In the genomic region with DNA sequence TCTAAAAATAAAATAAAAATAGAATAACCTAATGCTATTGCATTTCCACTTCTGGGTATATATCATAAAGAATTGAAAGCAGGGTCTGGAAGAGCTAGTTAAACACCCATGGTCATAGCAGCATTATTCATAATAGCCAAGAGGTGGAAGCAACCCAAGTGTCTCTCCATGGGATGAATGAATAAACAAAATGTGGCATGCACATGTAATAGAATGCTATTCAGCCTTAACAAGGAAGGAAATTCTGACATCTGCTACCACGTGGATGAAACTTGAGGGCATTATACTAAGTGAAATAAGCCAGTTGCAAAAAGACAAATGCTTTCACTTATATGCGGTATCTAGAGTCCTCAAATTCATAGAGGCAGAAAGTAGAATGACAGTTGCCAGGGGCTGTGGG, we compare ENCODE assay signal across 18 cellular contexts.
A peak's percentile ranks its signal among the peaks of the same experiment; 100 is the strongest.
DNase-seq lines count a peak whose midpoint lies in the region; ATAC-seq and TF ChIP-seq lines count a peak whose summit lies in the region.
"Had no signal": no experiment of that assay in that cellular context is flagged by ENCODE, and none has a peak within 500 bp of the region (broad histone marks: within the 10 kb centered on the region; RNA-seq: fewer than 3 reads in every experiment).

No MANE protein-coding gene starts in this region.

- no CpG with 5 or more reads among the region's 2 CpGs for WGBS in IMR-90 (ENCODE audit: extremely low coverage in 2 of 2, insufficient read length in 1 of 2), 2 experiments
- WGBS in heart right ventricle, 2 donors, result 73 to 86% methylated on average over 2 of the region's 2 CpGs

- H3K36me3 ChIP-seq in IMR-90 (ENCODE audit: control insufficient read depth, insufficient read depth, low read length) (peaks cover 1% of the 10 kb centered on the region; the same call in 1 of the 2 replicates), heart right ventricle (peaks cover 0 to 4% (median 0%) of the 10 kb centered on the region in 9 donors)
- H3K36me3 ChIP-seq: left lung had no signal

- H3K27me3 ChIP-seq in IMR-90 (ENCODE audit: control insufficient read depth, insufficient read depth, low read length) (no peaks in the 10 kb centered on the region), heart right ventricle (no peaks in the 10 kb centered on the region)
- H3K27me3 ChIP-seq: left lung had no signal

- H3K4me2 ChIP-seq in IMR-90 (ENCODE audit: low read depth, low read length), result no peak overlapping the region

- H4K5ac ChIP-seq in IMR-90 (ENCODE audit: low read depth, low read length), result no peak overlapping the region

- H2AK5ac ChIP-seq in IMR-90 (ENCODE audit: low read depth, low read length), result no peak overlapping the region

- no peaks in the 10 kb centered on the region for H3K27me3 Mint-ChIP-seq in activated CD8-positive, alpha-beta memory T cell treated with anti-CD3 and anti-CD28 coated beads, Interleukin-2, amount 10 ng/mL, durations not matched to agents 7 days and 5 days
- H3K27me3 Mint-ChIP-seq in chondrocyte (ENCODE audit: low read depth) (no peaks in the 10 kb centered on the region), osteocyte (ENCODE audit: unreplicated experiment) (no peaks in the 10 kb centered on the region)

- H3K9me1 ChIP-seq in IMR-90 (ENCODE audit: insufficient read depth, low read length), result peaks cover 12% of the 10 kb centered on the region

- no peak overlapping the region for H2BK15ac ChIP-seq in IMR-90 (ENCODE audit: low read depth, low read length)

- no peak overlapping the region for H3K18ac ChIP-seq in IMR-90 (ENCODE audit: low read depth, low read length)

- H3K4ac ChIP-seq in IMR-90 (ENCODE audit: low read depth, low read length), result 0 out of 2 replicates have a peak overlapping the region, but pooled peaks have one; percentile 8

- H2AK9ac ChIP-seq in IMR-90 (replicated peaks; ENCODE audit: low read depth, low read length, poor library complexity), result peak overlapping the region; percentile 8

- H2BK20ac ChIP-seq in IMR-90 (ENCODE audit: low read depth, low read length), result no peak overlapping the region

- no peak overlapping the region for H3K4me3 Mint-ChIP-seq in activated CD8-positive, alpha-beta memory T cell treated with anti-CD3 and anti-CD28 coated beads, Interleukin-2, amount 10 ng/mL, durations not matched to agents 7 days and 5 days
- no peak overlapping the region for H3K4me3 Mint-ChIP-seq in chondrocyte (ENCODE audit: unreplicated experiment)
- no peak overlapping the region for H3K4me3 Mint-ChIP-seq in osteocyte (ENCODE audit: unreplicated experiment)
- H3K4me3 Mint-ChIP-seq: activated naive CD8-positive, alpha-beta T cell treated with anti-CD3 and anti-CD28 coated beads, Interleukin-2, amount 10 ng/mL, durations not matched to agents 7 days and 5 days; CD8-positive, alpha-beta T cell had no signal

- no peak overlapping the region for H3K23ac ChIP-seq in IMR-90 (ENCODE audit: low read depth, low read length)

- H3K4me3 ChIP-seq in IMR-90 (ENCODE audit: insufficient read depth, low read depth, low read length) (no peak overlapping the region), heart right ventricle (no peak overlapping the region)
- H3K4me3 ChIP-seq: left lung had no signal

- intact Hi-C loops in IMR-90 (cut with micrococcal nuclease) (no loop called here), heart right ventricle (cut with DNase I) (no loop called here)

- TF ChIP-seq RAD21 in IMR-90 (IDR thresholded peaks at IDR 0.05; ENCODE audit: low read length), result no peak

- no peak for TF ChIP-seq POLR2A in IMR-90 (IDR thresholded peaks at IDR 0.05; ENCODE audit: low read depth, low read length)

- H3K14ac ChIP-seq in IMR-90 (replicated peaks; ENCODE audit: low read depth, low read length), result no peak overlapping the region

- H4K8ac ChIP-seq in IMR-90 (ENCODE audit: low read depth in 2 of 2, low read length in 2 of 2), result no peak overlapping the region

- H3K9me3 Mint-ChIP-seq in activated CD8-positive, alpha-beta memory T cell treated with anti-CD3 and anti-CD28 coated beads, Interleukin-2, amount 10 ng/mL, durations not matched to agents 7 days and 5 days (ENCODE audit: low read depth), result no peaks in the 10 kb centered on the region
- no peaks in the 10 kb centered on the region for H3K9me3 Mint-ChIP-seq in chondrocyte (ENCODE audit: low read depth)
- no peaks in the 10 kb centered on the region for H3K9me3 Mint-ChIP-seq in osteocyte (ENCODE audit: unreplicated experiment)
- H3K9me3 Mint-ChIP-seq: activated naive CD8-positive, alpha-beta T cell treated with anti-CD3 and anti-CD28 coated beads, Interleukin-2, amount 10 ng/mL, durations not matched to agents 7 days and 5 days; CD8-positive, alpha-beta T cell had no signal

- no peak for ATAC-seq in activated CD8-positive, alpha-beta memory T cell treated with anti-CD3 and anti-CD28 coated beads, Interleukin-2, amount 10 ng/mL, durations not matched to agents 7 days and 5 days
- ATAC-seq in IMR-90 (ENCODE audit: low read depth), result peak; percentile 35
- ATAC-seq in heart right ventricle, result no peak
- ATAC-seq: activated CD4-positive, CD25-positive, alpha-beta regulatory T cell treated with anti-CD3 and anti-CD28 coated beads, Interleukin-2, amount 50 U/mL, for 24 hours; CD8-positive, alpha-beta T cell; left lung had no signal

- no peaks in the 10 kb centered on the region for H4K20me1 ChIP-seq in IMR-90 (ENCODE audit: insufficient read depth, low read length)

- in situ Hi-C loops in IMR-90 (cut with MboI; ENCODE audit: low sequenced_read_pairs), result no loop called here

- TF ChIP-seq CTCF in IMR-90 (conservative IDR thresholded peaks at IDR 0.05; ENCODE audit: low read depth, low read length) (no peak), chondrocyte (IDR thresholded peaks at IDR 0.05) (peak; percentile 10), osteocyte (IDR thresholded peaks at IDR 0.05) (no peak), heart right ventricle (IDR thresholded peaks at IDR 0.05) (no peak)

- peaks cover 20% of the 10 kb centered on the region for H3K4me1 ChIP-seq in IMR-90 (ENCODE audit: control insufficient read depth, insufficient read depth, low read length)
- H3K4me1 ChIP-seq in heart right ventricle, result peaks cover 0 to 11% (median 4%) of the 10 kb centered on the region in 9 donors
- H3K4me1 ChIP-seq: left lung had no signal

- no TSS peak for BruUV-seq in IMR-90 (replicated peaks; lab: Mats Ljungman, UMichigan)

- peaks cover 29% of the 10 kb centered on the region for H3K4me1 Mint-ChIP-seq in activated CD8-positive, alpha-beta memory T cell treated with anti-CD3 and anti-CD28 coated beads, Interleukin-2, amount 10 ng/mL, durations not matched to agents 7 days and 5 days
- H3K4me1 Mint-ChIP-seq in chondrocyte (ENCODE audit: low read depth), result peaks cover 68% of the 10 kb centered on the region
- peaks cover 60% of the 10 kb centered on the region for H3K4me1 Mint-ChIP-seq in osteocyte (ENCODE audit: unreplicated experiment)

- dilution Hi-C loops in IMR-90 (cut with HindIII; ENCODE audit: low sequenced_read_pairs, unreplicated experiment), result no loop called here

- no peak overlapping the region for H2AFZ ChIP-seq in IMR-90 (replicated peaks; ENCODE audit: low read length, poor library complexity)

- H3K9ac ChIP-seq in IMR-90 (ENCODE audit: low read depth, low read length), result no peak overlapping the region

- H3K56ac ChIP-seq in IMR-90 (ENCODE audit: extremely low read depth, insufficient read depth, low read length), result no peak overlapping the region

- H4K91ac ChIP-seq in IMR-90 (ENCODE audit: insufficient read depth, low read depth, low read length), result no peak overlapping the region

- no peak overlapping the region for H2BK5ac ChIP-seq in IMR-90 (ENCODE audit: low read depth, low read length, poor library complexity, severe bottlenecking)

- H2BK120ac ChIP-seq in IMR-90 (ENCODE audit: low read depth, low read length), result no peak overlapping the region

- H3K36me3 Mint-ChIP-seq in activated CD8-positive, alpha-beta memory T cell treated with anti-CD3 and anti-CD28 coated beads, Interleukin-2, amount 10 ng/mL, durations not matched to agents 7 days and 5 days, result peaks cover 4% of the 10 kb centered on the region
- H3K36me3 Mint-ChIP-seq in chondrocyte (ENCODE audit: low read depth) (peaks cover 2% of the 10 kb centered on the region), osteocyte (ENCODE audit: unreplicated experiment) (peaks cover 6% of the 10 kb centered on the region)
- H3K36me3 Mint-ChIP-seq: activated naive CD8-positive, alpha-beta T cell treated with anti-CD3 and anti-CD28 coated beads, Interleukin-2, amount 10 ng/mL, durations not matched to agents 7 days and 5 days; CD8-positive, alpha-beta T cell had no signal

- no peak for DNase-seq in activated CD8-positive, alpha-beta memory T cell treated with anti-CD3 and anti-CD28 coated beads, Interleukin-2, amount 10 ng/mL, durations not matched to agents 7 days and 5 days
- no peak for DNase-seq in activated CD8-positive, alpha-beta memory T cell treated with anti-CD3 and anti-CD28 coated beads, Interleukin-2, amount 50 U/mL, for 4 hours
- DNase-seq in IMR-90, result peak; percentile 80
- no peak for DNase-seq in chondrocyte (ENCODE audit: low spot score)
- no peak for DNase-seq in osteocyte (ENCODE audit: extremely low spot score, unreplicated experiment)
- DNase-seq in heart right ventricle, result no peak
- DNase-seq in NCI-H526 (lab: John Stamatoyannopoulos, UW), result no peak
- DNase-seq in retina, result no peak
- DNase-seq: activated naive CD8-positive, alpha-beta T cell treated with anti-CD3 and anti-CD28 coated beads, Interleukin-2, amount 10 ng/mL, durations not matched to agents 7 days and 5 days; CD8-positive, alpha-beta T cell; effector CD8-positive, alpha-beta T cell; left lung; NCI-H2081; NCI-H510A treated with DMSO at 0.1 percent for 48 hours; nucleus accumbens; right cardiac atrium; T1000 had no signal

- POLR2A ChIA-PET in IMR-90 (lab: Charles Lee; ENCODE audit: unreplicated experiment), result no interaction called here

- no peak overlapping the region for H3K27ac ChIP-seq in IMR-90 (ENCODE audit: insufficient read depth, low read length)
- H3K27ac ChIP-seq in heart right ventricle, result no peak overlapping the region
- H3K27ac ChIP-seq: left lung had no signal

- no peaks in the 10 kb centered on the region for H3K9me3 ChIP-seq in IMR-90 (ENCODE audit: control insufficient read depth, insufficient read depth, low read length)
- H3K9me3 ChIP-seq in heart right ventricle, result no peaks in the 10 kb centered on the region
- H3K9me3 ChIP-seq: left lung had no signal

- CTCF ChIA-PET in activated CD8-positive, alpha-beta memory T cell treated with anti-CD3 and anti-CD28 coated beads, Interleukin-2, amount 10 ng/mL, durations not matched to agents 7 days and 5 days (lab: Charles Lee), result no interaction called here
- CTCF ChIA-PET in IMR-90 (lab: Yijun Ruan, JAX), result no interaction called here

- H3K27ac Mint-ChIP-seq in activated CD8-positive, alpha-beta memory T cell treated with anti-CD3 and anti-CD28 coated beads, Interleukin-2, amount 10 ng/mL, durations not matched to agents 7 days and 5 days, result peak overlapping the region; percentile 2
- H3K27ac Mint-ChIP-seq in chondrocyte (ENCODE audit: unreplicated experiment), result peak overlapping the region; percentile 10
- H3K27ac Mint-ChIP-seq in osteocyte (ENCODE audit: unreplicated experiment), result peak overlapping the region; percentile 75
- H3K27ac Mint-ChIP-seq: activated naive CD8-positive, alpha-beta T cell treated with anti-CD3 and anti-CD28 coated beads, Interleukin-2, amount 10 ng/mL, durations not matched to agents 7 days and 5 days; CD8-positive, alpha-beta T cell had no signal

- H3K79me1 ChIP-seq in IMR-90 (ENCODE audit: low read depth in 1 of 2, low read length in 2 of 2), result peaks cover 0 to 4% of the 10 kb centered on the region in 2 experiments; a peak in 1 of 4 replicates

Comparison
In these comparisons a context has a peak if more than half of its experiments do, and no peak if none do; other contexts are left out.
1. H3K27ac Mint-ChIP-seq: peak in every context shown above with its lines; median percentile 75 in osteocyte; 10 in chondrocyte; 2 in activated CD8-positive, alpha-beta memory T cell treated with anti-CD3 and anti-CD28 coated beads, Interleukin-2, amount 10 ng/mL, durations not matched to agents 7 days and 5 days.